ENCODE assay signal across 24 cellular contexts in genomic region chr13:27432180-27432579, GRCh38. TPM values are rescaled to one million over a fixed set of nuclear protein-coding genes. Genes with fewer than 3 reads are reported as not detected.
DNase-seq lines count a peak whose midpoint lies in the region; ATAC-seq and TF ChIP-seq lines count a peak whose summit lies in the region.
"Had no signal": no experiment of that assay in that cellular context is flagged by ENCODE, and none has a peak within 500 bp of the region (broad histone marks: within the 10 kb centered on the region; RNA-seq: fewer than 3 reads in every experiment).

No MANE protein-coding gene starts in this region.

- no peak overlapping the region for H3K4me3 Mint-ChIP-seq in activated naive CD4-positive, alpha-beta T cell treated with anti-CD3 and anti-CD28 coated beads, Interleukin-2, amount 50 U/mL, for 24 hours
- peak overlapping the region; percentile 9 to 72 (median 60) for H3K4me3 Mint-ChIP-seq in CD8-positive, alpha-beta memory T cell
- peak overlapping the region; percentile 19 for H3K4me3 Mint-ChIP-seq in activated T-helper 17 cell treated with anti-CD3 and anti-CD28 coated beads, Interleukin-2, amount 50 U/mL, for 72 hours
- no peak overlapping the region for H3K4me3 Mint-ChIP-seq in nephron progenitor cell
- H3K4me3 Mint-ChIP-seq: activated B cell treated with CpG ODN at 0.5 μM for 24 hours; activated T-helper 1 cell treated with anti-CD3 and anti-CD28 coated beads, Interleukin-12 subunit alpha, Interleukin-12 subunit beta, Interleukin-2, Interleukin-4 antibody, amounts not matched to agents 30 ng/mL and 10 ng/mL and 1 ng/mL, durations not matched to agents 14 hours and 24 hours and 36 hours; H9; neural crest cell had no signal

- TF ChIP-seq CTCF in nephron progenitor cell (IDR thresholded peaks at IDR 0.05): no peak

- peaks cover 45% of the 10 kb centered on the region for H3K4me1 ChIP-seq in CD8-positive, alpha-beta memory T cell (ENCODE audit: insufficient read depth, low read length)

- peak overlapping the region; percentile 57 for H3K27ac Mint-ChIP-seq in activated naive CD4-positive, alpha-beta T cell treated with anti-CD3 and anti-CD28 coated beads, Interleukin-2, amount 50 U/mL, for 24 hours
- peak overlapping the region in 1 of 2 donors; percentile 68 for H3K27ac Mint-ChIP-seq in activated naive CD4-positive, alpha-beta T cell treated with anti-CD3 and anti-CD28 coated beads, Interleukin-2, amount 50 U/mL, for 72 hours
- peak overlapping the region; percentile 83 to 98 (median 92) for H3K27ac Mint-ChIP-seq in CD8-positive, alpha-beta memory T cell
- H3K27ac Mint-ChIP-seq in activated T-helper 17 cell treated with anti-CD3 and anti-CD28 coated beads, Interleukin-2, amount 50 U/mL, for 72 hours: peak overlapping the region; percentile 69
- H3K27ac Mint-ChIP-seq in nephron progenitor cell: peak overlapping the region; percentile 59
- H3K27ac Mint-ChIP-seq: activated B cell treated with CpG ODN at 0.5 μM for 24 hours; activated T-helper 1 cell treated with anti-CD3 and anti-CD28 coated beads, Interleukin-12 subunit alpha, Interleukin-12 subunit beta, Interleukin-2, Interleukin-4 antibody, amounts not matched to agents 30 ng/mL and 10 ng/mL and 1 ng/mL, durations not matched to agents 14 hours and 24 hours and 36 hours; H9 had no signal

- no peak overlapping the region for H3K4me3 ChIP-seq in CD8-positive, alpha-beta memory T cell (ENCODE audit: low read length)
- H3K4me3 ChIP-seq: BLaER1, lower lobe of right lung, suprapubic skin had no signal

- H3K36me3 ChIP-seq in CD8-positive, alpha-beta memory T cell (ENCODE audit: insufficient read depth, low read length): peaks cover 77% of the 10 kb centered on the region

- H3K27ac ChIP-seq in CD8-positive, alpha-beta memory T cell (ENCODE audit: low read depth, low read length): peak overlapping the region; percentile 47
- H3K27ac ChIP-seq: BLaER1, lower lobe of right lung, suprapubic skin had no signal

- no peaks in the 10 kb centered on the region for H3K9me3 Mint-ChIP-seq in activated naive CD4-positive, alpha-beta T cell treated with anti-CD3 and anti-CD28 coated beads, Interleukin-2, amount 50 U/mL, for 24 hours
- no peaks in the 10 kb centered on the region for H3K9me3 Mint-ChIP-seq in activated naive CD4-positive, alpha-beta T cell treated with anti-CD3 and anti-CD28 coated beads, Interleukin-2, amount 50 U/mL, for 72 hours
- H3K9me3 Mint-ChIP-seq in CD8-positive, alpha-beta memory T cell: no peaks in the 10 kb centered on the region
- no peaks in the 10 kb centered on the region for H3K9me3 Mint-ChIP-seq in activated T-helper 17 cell treated with anti-CD3 and anti-CD28 coated beads, Interleukin-2, amount 50 U/mL, for 72 hours
- no peaks in the 10 kb centered on the region for H3K9me3 Mint-ChIP-seq in nephron progenitor cell
- H3K9me3 Mint-ChIP-seq: activated B cell treated with CpG ODN at 0.5 μM for 24 hours; activated T-helper 1 cell treated with anti-CD3 and anti-CD28 coated beads, Interleukin-12 subunit alpha, Interleukin-12 subunit beta, Interleukin-2, Interleukin-4 antibody, amounts not matched to agents 30 ng/mL and 10 ng/mL and 1 ng/mL, durations not matched to agents 14 hours and 24 hours and 36 hours; H9; neural crest cell had no signal

- peaks cover 51% of the 10 kb centered on the region for H3K4me1 Mint-ChIP-seq in activated naive CD4-positive, alpha-beta T cell treated with anti-CD3 and anti-CD28 coated beads, Interleukin-2, amount 50 U/mL, for 24 hours
- peaks cover 53 to 73% (median 64%) of the 10 kb centered on the region in 3 donors for H3K4me1 Mint-ChIP-seq in CD8-positive, alpha-beta memory T cell
- peaks cover 15% of the 10 kb centered on the region for H3K4me1 Mint-ChIP-seq in activated T-helper 17 cell treated with anti-CD3 and anti-CD28 coated beads, Interleukin-2, amount 50 U/mL, for 72 hours
- H3K4me1 Mint-ChIP-seq in nephron progenitor cell: peaks cover 14% of the 10 kb centered on the region
- H3K4me1 Mint-ChIP-seq: H9 had no signal

- ATAC-seq in activated naive CD4-positive, alpha-beta T cell treated with anti-CD3 and anti-CD28 coated beads, Interleukin-2, amount 50 U/mL, for 72 hours: no peak
- ATAC-seq in activated T-helper 17 cell treated with anti-CD3 and anti-CD28 coated beads, Interleukin-2, amount 50 U/mL, for 72 hours (replicated peaks): no peak
- ATAC-seq in esophagus mucosa: no peak
- ATAC-seq: lower lobe of right lung, Panc1, right cardiac atrium had no signal

- no peaks in the 10 kb centered on the region for H3K27me3 ChIP-seq in CD8-positive, alpha-beta memory T cell (ENCODE audit: insufficient read depth, low read length, poor library complexity, severe bottlenecking)
- H3K27me3 ChIP-seq: BLaER1, suprapubic skin had no signal

- no peak for DNase-seq in activated naive CD4-positive, alpha-beta T cell treated with anti-CD3 and anti-CD28 coated beads, Interleukin-2, amount 50 U/mL, for 72 hours (ENCODE audit: low spot score in 2 of 2)
- no peak for DNase-seq in CD8-positive, alpha-beta memory T cell
- DNase-seq in nephron progenitor cell: no peak
- DNase-seq in NCI-H526 treated with DMSO at 0.1 percent for 48 hours (lab: John Stamatoyannopoulos, UW): no peak
- no peak for DNase-seq in cortex of kidney (lab: John Stamatoyannopoulos, UW)
- DNase-seq: activated B cell treated with CpG ODN at 0.5 μM for 24 hours, Calu3, glutamatergic neuron, H9, IMR-90, islet precursor cell, lower lobe of right lung, NCI-H1092, NCI-H187 treated with DMSO at 0.1 percent for 48 hours, NCI-H524 treated with DMSO at 0.1 percent for 48 hours had no signal

- POLR2A ChIA-PET in CD8-positive, alpha-beta memory T cell (lab: Charles Lee): interaction anchor here (0.8 to 1.5 kb wide), 2 partner anchors 10 to 188 kb away, joined by 4 read pairs; partner anchors contain the start of gene LNX2

- H3K36me3 Mint-ChIP-seq in activated naive CD4-positive, alpha-beta T cell treated with anti-CD3 and anti-CD28 coated beads, Interleukin-2, amount 50 U/mL, for 24 hours: peaks cover 29% of the 10 kb centered on the region
- peaks cover 24 to 40% of the 10 kb centered on the region in 2 donors for H3K36me3 Mint-ChIP-seq in activated naive CD4-positive, alpha-beta T cell treated with anti-CD3 and anti-CD28 coated beads, Interleukin-2, amount 50 U/mL, for 72 hours
- peaks cover 26 to 94% (median 43%) of the 10 kb centered on the region in 3 donors for H3K36me3 Mint-ChIP-seq in CD8-positive, alpha-beta memory T cell
- peaks cover 98% of the 10 kb centered on the region for H3K36me3 Mint-ChIP-seq in activated T-helper 17 cell treated with anti-CD3 and anti-CD28 coated beads, Interleukin-2, amount 50 U/mL, for 72 hours (ENCODE audit: low read depth)
- peaks cover 53% of the 10 kb centered on the region for H3K36me3 Mint-ChIP-seq in nephron progenitor cell (ENCODE audit: low read depth)

- no peaks in the 10 kb centered on the region for H3K27me3 Mint-ChIP-seq in activated naive CD4-positive, alpha-beta T cell treated with anti-CD3 and anti-CD28 coated beads, Interleukin-2, amount 50 U/mL, for 24 hours
- no peaks in the 10 kb centered on the region for H3K27me3 Mint-ChIP-seq in CD8-positive, alpha-beta memory T cell
- H3K27me3 Mint-ChIP-seq in activated T-helper 17 cell treated with anti-CD3 and anti-CD28 coated beads, Interleukin-2, amount 50 U/mL, for 72 hours: no peaks in the 10 kb centered on the region
- no peaks in the 10 kb centered on the region for H3K27me3 Mint-ChIP-seq in nephron progenitor cell (ENCODE audit: low read depth, poor library complexity)
- H3K27me3 Mint-ChIP-seq: activated B cell treated with CpG ODN at 0.5 μM for 24 hours had no signal

- CTCF ChIA-PET in CD8-positive, alpha-beta memory T cell (lab: Charles Lee): interaction anchor here (1.6 to 1.9 kb wide), 2 partner anchors 12 to 26 kb away, joined by 3 to 9 read pairs; no protein-coding TSS in a partner anchor

- H3K9me3 ChIP-seq in CD8-positive, alpha-beta memory T cell (ENCODE audit: low read length): no peaks in the 10 kb centered on the region
- H3K9me3 ChIP-seq: BLaER1, lower lobe of right lung, suprapubic skin had no signal

RNA-seq across cellular contexts. Expression of gene GTF3A, which starts 7.8 kb away (rescaled TPM):
- 100 to 1,000 TPM; 133 to 190 TPM for total RNA-seq in activated naive CD4-positive, alpha-beta T cell treated with anti-CD3 and anti-CD28 coated beads, Interleukin-2, amount 50 U/mL, for 72 hours
- total RNA-seq in CD8-positive, alpha-beta memory T cell: 100 to 1,000 TPM; 296 to 323 TPM
- 606 TPM for polyA plus RNA-seq in CD8-positive, alpha-beta memory T cell
- 100 to 1,000 TPM; 114 to 226 TPM for total RNA-seq in activated T-helper 17 cell treated with anti-CD3 and anti-CD28 coated beads, Interleukin-2, amount 50 U/mL, for 72 hours
- total RNA-seq in esophagus mucosa: 71.1 TPM

RNA-seq across cellular contexts. Expression of gene MTIF3, which starts 18.2 kb away (rescaled TPM):
- total RNA-seq in activated naive CD4-positive, alpha-beta T cell treated with anti-CD3 and anti-CD28 coated beads, Interleukin-2, amount 50 U/mL, for 72 hours: 10 to 100 TPM; 34.7 to 49.7 TPM
- 10 to 100 TPM; 35.7 to 37.5 TPM for total RNA-seq in CD8-positive, alpha-beta memory T cell
- polyA plus RNA-seq in CD8-positive, alpha-beta memory T cell: 88.2 TPM
- 10 to 100 TPM; 36.2 to 41.2 TPM for total RNA-seq in activated T-helper 17 cell treated with anti-CD3 and anti-CD28 coated beads, Interleukin-2, amount 50 U/mL, for 72 hours
- 36.0 TPM for total RNA-seq in esophagus mucosa

Comparison
In these comparisons a context has a peak if more than half of its experiments do, and no peak if none do; other contexts are left out.
1. H3K4me3 Mint-ChIP-seq: peak in CD8-positive, alpha-beta memory T cell (7 of 7) and activated T-helper 17 cell treated with anti-CD3 and anti-CD28 coated beads, Interleukin-2, amount 50 U/mL, for 72 hours (single experiment); none in activated naive CD4-positive, alpha-beta T cell treated with anti-CD3 and anti-CD28 coated beads, Interleukin-2, amount 50 U/mL, for 24 hours (single experiment) and nephron progenitor cell (single experiment).